14 cellular contexts compared by ENCODE assay signal in the genomic region with DNA sequence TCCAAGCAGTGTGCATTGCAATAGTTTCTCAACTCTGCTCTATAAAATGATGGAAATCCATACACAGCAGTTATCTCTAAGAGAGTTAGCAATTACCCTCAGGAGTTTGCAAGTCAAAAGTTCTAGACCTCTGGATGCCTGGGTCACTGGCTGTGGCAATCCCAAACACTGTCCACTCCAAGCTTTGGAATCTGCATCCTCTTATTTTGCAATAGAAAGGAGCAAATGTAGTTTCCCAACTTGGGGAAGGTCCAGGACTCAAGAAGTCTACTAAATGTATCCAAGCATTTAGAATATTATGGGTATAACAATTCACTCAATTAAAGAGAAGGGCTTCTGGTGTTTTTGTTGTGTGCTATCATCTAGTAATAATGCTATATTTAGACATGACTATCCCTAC.
DNase-seq lines count a peak whose midpoint lies in the region; ATAC-seq and TF ChIP-seq lines count a peak whose summit lies in the region.
"Had no signal": no experiment of that assay in that cellular context is flagged by ENCODE, and none has a peak within 500 bp of the region (broad histone marks: within the 10 kb centered on the region; RNA-seq: fewer than 3 reads in every experiment).

No MANE protein-coding gene starts in this region.

- H3K4me1 ChIP-seq in GM23248 (ENCODE audit: insufficient read depth) (peaks cover 10% of the 10 kb centered on the region), gastroesophageal sphincter (peaks cover 0 to 6% (median 3%) of the 10 kb centered on the region in 3 donors), tibial artery (peaks cover 0 to 22% (median 7%) of the 10 kb centered on the region in 4 donors)

- no peak for TF ChIP-seq CTCF in fibroblast of mammary gland (conservative IDR thresholded peaks at IDR 0.05; ENCODE audit: control insufficient read depth, insufficient read depth, low read depth, low read length)
- no peak for TF ChIP-seq CTCF in gastroesophageal sphincter (IDR thresholded peaks at IDR 0.05)
- TF ChIP-seq CTCF in tibial artery (IDR thresholded peaks at IDR 0.05), result no peak

- no peak overlapping the region for H3K4me2 ChIP-seq in GM23248 (ENCODE audit: unreplicated experiment)

- H3K27ac ChIP-seq in GM23248, result no peak overlapping the region
- H3K27ac ChIP-seq in gastroesophageal sphincter, result no peak overlapping the region
- no peak overlapping the region for H3K27ac ChIP-seq in tibial artery

- TF ChIP-seq EP300 in gastroesophageal sphincter (IDR thresholded peaks at IDR 0.05), result no peak

- H3K36me3 ChIP-seq in GM23248 (ENCODE audit: low read depth) (no peaks in the 10 kb centered on the region), gastroesophageal sphincter (no peaks in the 10 kb centered on the region), tibial artery (no peaks in the 10 kb centered on the region)

- peak; percentile 65 for ATAC-seq in gastroesophageal sphincter
- ATAC-seq: CD8-positive, alpha-beta T cell; K562 had no signal

- H3K79me2 ChIP-seq in GM23248 (ENCODE audit: insufficient read depth), result no peaks in the 10 kb centered on the region

- H3K9me3 ChIP-seq in GM23248 (ENCODE audit: low read depth) (no peaks in the 10 kb centered on the region), gastroesophageal sphincter (no peaks in the 10 kb centered on the region), tibial artery (no peaks in the 10 kb centered on the region)
- H3K9me3 ChIP-seq: Caco-2 had no signal

- intact Hi-C loops in tibial artery (cut with DNase I; ENCODE audit: low total_unique reads), result no loop called here

- H3K4me3 ChIP-seq in GM23248, result no peak overlapping the region
- H3K4me3 ChIP-seq in fibroblast of mammary gland (ENCODE audit: control insufficient read depth, low read depth, low read length), result no peak overlapping the region
- H3K4me3 ChIP-seq in gastroesophageal sphincter, result no peak overlapping the region
- H3K4me3 ChIP-seq in tibial artery, result no peak overlapping the region
- H3K4me3 ChIP-seq: K562 had no signal

- H3K27me3 ChIP-seq in GM23248 (replicated peaks; ENCODE audit: insufficient read depth), result no peaks in the 10 kb centered on the region
- H3K27me3 ChIP-seq in gastroesophageal sphincter, result no peaks in the 10 kb centered on the region
- H3K27me3 ChIP-seq in tibial artery, result no peaks in the 10 kb centered on the region

- H4K20me1 ChIP-seq in GM23248 (ENCODE audit: insufficient read depth), result no peaks in the 10 kb centered on the region

- TF ChIP-seq POLR2A in gastroesophageal sphincter (IDR thresholded peaks at IDR 0.05), result no peak

- no peaks in the 10 kb centered on the region for H3K9me2 ChIP-seq in GM23248 (ENCODE audit: insufficient read depth)

- H2AFZ ChIP-seq in GM23248, result no peak overlapping the region

- in situ Hi-C loops in GM23248 (cut with MboI), result no loop called here

- no peak overlapping the region for H3K9ac ChIP-seq in GM23248

- DNase-seq in AG20443 (ENCODE audit: low spot score) (peak; percentile 32), GM23248 (peak; percentile 22), fibroblast of mammary gland (ENCODE audit: low read depth) (peak; percentile 43), tibial artery (no peak), mesenteric fat pad (ENCODE audit: low spot score) (no peak), HPDE6-E6E7 (ENCODE audit: extremely low spot score) (no peak)
- no peak for DNase-seq in activated naive CD4-positive, alpha-beta T cell treated with Interleukin-2 at 50 U/mL for 16 hours
- DNase-seq: Caco-2; CD8-positive, alpha-beta T cell; DND-41; GF-D8; HCEC 1CT had no signal

- H3F3A ChIP-seq in GM23248 (ENCODE audit: insufficient read depth), result peaks cover 6% of the 10 kb centered on the region

Comparison
In these comparisons a context has a peak if more than half of its experiments do, and no peak if none do; other contexts are left out.
1. DNase-seq: peak in AG20443 (single experiment), GM23248 (single experiment) and fibroblast of mammary gland (single experiment); none in activated naive CD4-positive, alpha-beta T cell treated with Interleukin-2 at 50 U/mL for 16 hours (single experiment), tibial artery (0 of 2), mesenteric fat pad (single experiment) and HPDE6-E6E7 (single experiment).